Comparison of ENCODE assay signal across 24 cellular contexts in genomic region chr22:21975273-21975672, GRCh38. TPM values are rescaled to one million over a fixed set of nuclear protein-coding genes. Genes with fewer than 3 reads are reported as not detected.
A peak's percentile ranks its signal among the peaks of the same experiment; 100 is the strongest.
DNase-seq lines count a peak whose midpoint lies in the region; TF ChIP-seq lines count a peak whose summit lies in the region.
"Had no signal": no experiment of that assay in that cellular context is flagged by ENCODE, and none has a peak within 500 bp of the region (broad histone marks: within the 10 kb centered on the region; RNA-seq: fewer than 3 reads in every experiment).

No MANE protein-coding gene starts in this region.

- H3K27ac Mint-ChIP-seq in endodermal cell = no peak overlapping the region
- H3K27ac Mint-ChIP-seq: IgD-negative memory B cell; T-helper 1 cell treated with Interleukin-12 subunit alpha and Interleukin-12 subunit beta and Interleukin-4 antibody, amounts not matched to agents 30 μg/mL and 1 μg/mL, for 36 hours had no signal

- H3K4me3 Mint-ChIP-seq in endodermal cell = no peak overlapping the region
- H3K4me3 Mint-ChIP-seq: CD14-positive monocyte; T-helper 1 cell treated with Interleukin-12 subunit alpha and Interleukin-12 subunit beta and Interleukin-4 antibody, amounts not matched to agents 30 μg/mL and 1 μg/mL, for 36 hours had no signal

- H3K27me3 ChIP-seq in A673 (replicated peaks; ENCODE audit: insufficient read depth, low read depth, low read length, poor library complexity) = no peaks in the 10 kb centered on the region
- no peaks in the 10 kb centered on the region for H3K27me3 ChIP-seq in brain microvascular endothelial cell (replicated peaks)
- no peaks in the 10 kb centered on the region for H3K27me3 ChIP-seq in endodermal cell (ENCODE audit: control insufficient read depth, insufficient read depth, low read length, poor library complexity, severe bottlenecking)
- H3K27me3 ChIP-seq: BE2C had no signal

- no peaks in the 10 kb centered on the region for H3K9me3 Mint-ChIP-seq in endodermal cell
- H3K9me3 Mint-ChIP-seq: CD14-positive monocyte; IgD-negative memory B cell; T-helper 1 cell treated with Interleukin-12 subunit alpha and Interleukin-12 subunit beta and Interleukin-4 antibody, amounts not matched to agents 30 μg/mL and 1 μg/mL, for 36 hours had no signal

- CTCF ChIA-PET in A673 (lab: Charles Lee) = no interaction called here

- H3K4me3 ChIP-seq in A673 (ENCODE audit: low read depth, low read length, poor library complexity, severe bottlenecking) = no peak overlapping the region
- no peak overlapping the region for H3K4me3 ChIP-seq in brain microvascular endothelial cell (ENCODE audit: low read depth, low read length)
- H3K4me3 ChIP-seq in endodermal cell (ENCODE audit: low read length) = no peak overlapping the region

- H3K4me1 ChIP-seq in A673 (ENCODE audit: insufficient read depth, low read length, poor library complexity, severe bottlenecking) (no peaks in the 10 kb centered on the region), endodermal cell (ENCODE audit: control insufficient read depth, insufficient read depth, low read length) (no peaks in the 10 kb centered on the region)
- H3K4me1 ChIP-seq: BE2C had no signal

- DNase-seq in NCI-H1417 (lab: John Stamatoyannopoulos, UW) (peak in 2 of 3 experiments; percentile 22 to 72), NCI-H1417 treated with DMSO at 0.1 percent for 48 hours (lab: John Stamatoyannopoulos, UW) (no peak), A673 (ENCODE audit: low spot score) (peak; percentile 30), NCI-H146 treated with DMSO at 0.1 percent for 48 hours (lab: John Stamatoyannopoulos, UW; ENCODE audit: unreplicated experiment) (peak; percentile 5), brain microvascular endothelial cell (no peak), SHP77 treated with DMSO at 0.1 percent for 48 hours (lab: John Stamatoyannopoulos, UW) (no peak), GDM1 (lab: John Stamatoyannopoulos, UW) (no peak), endodermal cell (no peak)
- DNase-seq: ACHN, BE2C, DMS53, GOT3, HCEC 1CT, Karpas-422, NCI-H1092, NCI-H1436 treated with DMSO at 0.1 percent for 48 hours, NCI-H2029, NCI-H510A, SK-N-SH, SW 1271 had no signal

- H3K27ac ChIP-seq in A673 (ENCODE audit: low read depth, low read length, poor library complexity, severe bottlenecking) (no peak overlapping the region), brain microvascular endothelial cell (peak overlapping the region; percentile 15), endodermal cell (ENCODE audit: low read depth, low read length) (no peak overlapping the region)
- H3K27ac ChIP-seq: 22Rv1 had no signal

- POLR2A ChIA-PET in A673 (lab: Charles Lee; ENCODE audit: low non-redundant PET) = no interaction called here

- in situ Hi-C loops in brain microvascular endothelial cell (cut with HindIII; ENCODE audit: low pct_ligation_motif_present, low sequenced_read_pairs) = no loop called here

- no peaks in the 10 kb centered on the region for H3K9me3 ChIP-seq in A673 (ENCODE audit: low read depth, low read length, poor library complexity, severe bottlenecking)
- H3K9me3 ChIP-seq in endodermal cell (ENCODE audit: control insufficient read depth, low read length) = no peaks in the 10 kb centered on the region
- H3K9me3 ChIP-seq: BE2C, SK-N-SH had no signal

- no peak for TF ChIP-seq CTCF in A673 (conservative IDR thresholded peaks at IDR 0.05; ENCODE audit: low read depth, low read length)
- TF ChIP-seq CTCF in brain microvascular endothelial cell (IDR thresholded peaks at IDR 0.05; ENCODE audit: low read depth, low read length, missing control alignments) = no peak
- no peak for TF ChIP-seq CTCF in endodermal cell (conservative IDR thresholded peaks at IDR 0.05)

- intact Hi-C loops in A673 (cut with micrococcal nuclease; ENCODE audit: unreplicated experiment) = no loop called here

- H3K4me1 Mint-ChIP-seq in endodermal cell = no peaks in the 10 kb centered on the region

- H3K9ac ChIP-seq in endodermal cell (ENCODE audit: extremely low read depth, low read length, poor library complexity, severe bottlenecking) = no peak overlapping the region
- H3K9ac ChIP-seq: SK-N-SH had no signal

- H3K36me3 ChIP-seq in A673 (ENCODE audit: insufficient read depth, low read length, poor library complexity, severe bottlenecking) (peaks cover 43% of the 10 kb centered on the region), brain microvascular endothelial cell (replicated peaks) (peaks cover 60% of the 10 kb centered on the region), endodermal cell (ENCODE audit: control insufficient read depth, insufficient read depth, low read length) (peaks cover 62% of the 10 kb centered on the region)

- 97 to 98% methylated on average over 5 of the region's 5 CpGs for WGBS in endodermal cell (ENCODE audit: insufficient coverage in 1 of 2, insufficient read length in 1 of 2), 2 experiments

- H3K36me3 Mint-ChIP-seq in endodermal cell (ENCODE audit: low read depth) = peaks cover 61% of the 10 kb centered on the region

- BruUV-seq in A673 (replicated peaks; lab: Mats Ljungman, UMichigan) = no TSS peak

- H3K27me3 Mint-ChIP-seq in endodermal cell (ENCODE audit: insufficient read depth) = no peaks in the 10 kb centered on the region
- H3K27me3 Mint-ChIP-seq: IgD-negative memory B cell had no signal

RNA-seq across cellular contexts. Expression of gene TOP3B, which starts 7.3 kb away (rescaled TPM):
- total RNA-seq in A673 (2021) (60.2 and 60.4 TPM in 2 replicates), endodermal cell (10 to 100 TPM; 68.8 to 71.9 TPM)
- 61.4 TPM for polyA plus RNA-seq in endodermal cell (2013, experiment 1 of 2)
- 49.3 TPM for polyA plus RNA-seq in endodermal cell (2013, experiment 2 of 2)

RNA-seq across cellular contexts. Expression of gene PPM1F, which starts 22.6 kb away (rescaled TPM):
- total RNA-seq in A673 (2021) (85.9 and 101 TPM in 2 replicates), endodermal cell (10 to 100 TPM; 37.6 to 49.2 TPM)
- polyA plus RNA-seq in endodermal cell (2013, experiment 1 of 2) = 20.3 TPM
- polyA plus RNA-seq in endodermal cell (2013, experiment 2 of 2) = 18.3 TPM

Comparison
In these comparisons a context has a peak if more than half of its experiments do, and no peak if none do; other contexts are left out.
1. DNase-seq: peak in NCI-H1417 (2 of 3), A673 (single experiment) and NCI-H146 treated with DMSO at 0.1 percent for 48 hours (single experiment); none in NCI-H1417 treated with DMSO at 0.1 percent for 48 hours (single experiment), brain microvascular endothelial cell (single experiment), SHP77 treated with DMSO at 0.1 percent for 48 hours (single experiment), GDM1 (single experiment) and endodermal cell (single experiment).